9 cellular contexts compared by ENCODE assay signal in the genomic region with DNA sequence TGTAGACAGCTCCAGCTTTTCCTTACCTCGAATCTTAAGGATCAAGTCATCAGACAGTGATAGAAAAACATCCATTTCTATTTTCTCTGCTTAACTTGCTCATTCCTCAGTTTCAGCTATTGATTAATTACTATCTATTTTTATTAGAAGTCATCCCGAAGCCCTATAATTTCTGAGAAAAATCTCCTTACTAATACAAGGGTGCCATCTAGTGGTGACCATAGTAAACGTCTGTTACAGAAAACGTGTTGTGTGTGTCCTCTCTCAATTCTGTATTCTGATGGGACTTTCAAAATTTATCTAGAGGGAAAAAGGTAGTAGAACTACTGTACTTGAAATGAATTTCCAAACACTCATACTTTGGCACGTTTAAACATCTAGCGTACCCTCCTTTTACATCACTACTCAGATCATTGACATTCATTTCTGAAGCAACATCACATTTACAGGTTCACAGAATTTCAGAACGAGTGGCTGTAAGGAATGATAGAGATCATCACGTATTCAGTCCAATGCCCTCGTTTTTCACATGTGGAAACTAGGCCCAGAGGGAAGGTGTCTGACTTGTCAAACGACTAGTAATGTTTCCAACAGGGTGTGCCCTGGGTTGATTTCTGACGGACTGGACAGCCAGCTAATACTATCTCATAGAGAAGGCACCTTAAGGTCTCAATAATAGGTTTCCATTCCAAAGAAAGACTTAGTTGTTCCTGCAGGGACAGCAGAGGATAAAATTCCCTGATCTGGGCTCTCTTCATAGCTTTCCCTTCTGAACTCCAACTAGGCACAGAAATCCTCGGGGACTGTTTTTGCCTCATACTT. TPM values are rescaled to one million over a fixed set of nuclear protein-coding genes. Genes with fewer than 3 reads are reported as not detected.
DNase-seq lines count a peak whose midpoint lies in the region; ATAC-seq and TF ChIP-seq lines count a peak whose summit lies in the region.
"Had no signal": no experiment of that assay in that cellular context is flagged by ENCODE, and none has a peak within 500 bp of the region (broad histone marks: within the 10 kb centered on the region; RNA-seq: fewer than 3 reads in every experiment).

No MANE protein-coding gene starts in this region.

- H3K27me3 ChIP-seq in left lung (no peaks in the 10 kb centered on the region), upper lobe of left lung (no peaks in the 10 kb centered on the region)

- DNase-seq in COR-L47 (lab: John Stamatoyannopoulos, UW) (peak; percentile 68), HFFc6 (peak; percentile 41), NCI-H82 treated with DMSO at 0.1 percent for 48 hours (lab: John Stamatoyannopoulos, UW; ENCODE audit: unreplicated experiment) (peak; percentile 45), left lung (no peak), upper lobe of left lung (no peak)
- peak; percentile 33 for DNase-seq in central memory CD4-positive, alpha-beta T cell

- H3K36me3 ChIP-seq in left lung (no peaks in the 10 kb centered on the region), upper lobe of left lung (peaks cover 0 to 10% (median 1%) of the 10 kb centered on the region in 4 donors)

- WGBS in upper lobe of left lung, 2 donors = 43 to 45% methylated on average over 12 of the region's 12 CpGs

- no peak for TF ChIP-seq EP300 in upper lobe of left lung (IDR thresholded peaks at IDR 0.05)

- H3K27ac ChIP-seq in left lung (no peak overlapping the region), upper lobe of left lung (no peak overlapping the region)

- peak; percentile 84 for ATAC-seq in left lung
- ATAC-seq in upper lobe of left lung (ENCODE audit: low FRiP score in 2 of 2) = peak in 1 of 2 donors; percentile 80
- no peak for ATAC-seq in GM19397 (IDR thresholded peaks at IDR 0.05; ENCODE audit: unreplicated experiment)
- no peak for ATAC-seq in GM19463 (IDR thresholded peaks at IDR 0.05; ENCODE audit: unreplicated experiment)

- H3K36me3 Mint-ChIP-seq in HFFc6 (ENCODE audit: low read depth) = peaks cover 28% of the 10 kb centered on the region

- peaks cover 0 to 4% of the 10 kb centered on the region in 2 donors for H3K9me3 ChIP-seq in left lung
- H3K9me3 ChIP-seq in upper lobe of left lung = no peaks in the 10 kb centered on the region

- H3K9me3 Mint-ChIP-seq in HFFc6 = peaks cover 5% of the 10 kb centered on the region

- no peak overlapping the region for H3K27ac Mint-ChIP-seq in HFFc6
- H3K27ac Mint-ChIP-seq: IgD-negative memory B cell had no signal

- H3K4me3 Mint-ChIP-seq in HFFc6 = no peak overlapping the region
- H3K4me3 Mint-ChIP-seq: IgD-negative memory B cell had no signal

- H3K4me3 ChIP-seq in left lung (no peak overlapping the region), upper lobe of left lung (no peak overlapping the region)

- intact Hi-C loops in left lung (cut with DNase I) = loop anchor here in 1 of 2 donors (10.0 kb wide), 1 partner anchor 224 kb away; no protein-coding TSS in a partner anchor

- no peaks in the 10 kb centered on the region for H3K4me1 ChIP-seq in left lung
- no peaks in the 10 kb centered on the region for H3K4me1 ChIP-seq in upper lobe of left lung

- H3K27me3 Mint-ChIP-seq in HFFc6 (ENCODE audit: insufficient read depth) = no peaks in the 10 kb centered on the region; the same call in 1 of the 2 replicates
- H3K27me3 Mint-ChIP-seq: IgD-negative memory B cell had no signal

- peak; percentile 94 for TF ChIP-seq CTCF in HFFc6 (IDR thresholded peaks at IDR 0.05)
- TF ChIP-seq CTCF in left lung (IDR thresholded peaks at IDR 0.05) = peak; percentile 77 to 79
- TF ChIP-seq CTCF in upper lobe of left lung (IDR thresholded peaks at IDR 0.05) = peak; percentile 33 to 73 (median 60)

- peaks cover 16% of the 10 kb centered on the region for H3K4me1 Mint-ChIP-seq in HFFc6 (ENCODE audit: low read depth)

- TF ChIP-seq POLR2A in upper lobe of left lung (IDR thresholded peaks at IDR 0.05) = no peak

RNA-seq across cellular contexts. Expression of a gene that starts 25.6 kb away (rescaled TPM):
- total RNA-seq in HFFc6 (2021; fragmentation: NEBNext Ultra II Directional; extraction: Animal tissue kit (Norgen Biotek cat#: 25700)) = 10 to 100 TPM; 56.6 to 85.7 (median 75.7) TPM
- total RNA-seq in left lung = 10 to 100 TPM; 59.8 to 60.9 TPM
- total RNA-seq in upper lobe of left lung = 10 to 100 TPM; 12.5 to 60.4 (median 39.1) TPM

Comparison
In these comparisons a context has a peak if more than half of its experiments do, and no peak if none do; other contexts are left out.
1. DNase-seq: peak in COR-L47 (single experiment), HFFc6 (single experiment), NCI-H82 treated with DMSO at 0.1 percent for 48 hours (single experiment) and central memory CD4-positive, alpha-beta T cell (single experiment); none in left lung (0 of 2) and upper lobe of left lung (0 of 2).
2. Peak in every context shown above with its lines, with median percentiles within 50 percentile points of each other: CTCF ChIP-seq.